Comparison of ENCODE assay signal across 8 cellular contexts in the genomic region with DNA sequence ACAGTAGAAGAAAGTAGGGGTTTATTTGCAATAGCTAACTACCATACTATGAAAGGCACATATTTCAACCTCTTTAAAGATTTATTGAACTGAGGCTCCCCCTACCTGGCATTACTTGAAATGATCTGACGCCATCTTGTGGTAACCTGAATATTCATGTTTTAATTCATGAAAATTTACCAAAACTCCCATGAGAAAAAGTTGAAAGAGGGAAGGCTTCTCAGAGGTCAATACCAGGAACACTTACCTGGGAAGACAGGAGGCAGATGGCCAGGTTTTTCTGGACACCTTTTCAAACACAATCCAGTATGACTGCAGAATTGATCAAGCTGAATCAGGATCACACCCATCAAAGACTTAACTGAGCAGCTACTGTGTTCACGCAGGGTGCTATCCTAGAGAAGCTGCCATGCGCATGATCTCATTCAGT. TPM values are rescaled to one million over a fixed set of nuclear protein-coding genes. Genes with fewer than 3 reads are reported as not detected.
DNase-seq lines count a peak whose midpoint lies in the region; ATAC-seq, FAIRE-seq and TF ChIP-seq lines count a peak whose summit lies in the region.

No MANE protein-coding gene starts in this region.

- H4K8ac ChIP-seq in mesendoderm (ENCODE audit: low read depth, low read length) = no peak overlapping the region

- H4K5ac ChIP-seq in mesendoderm (ENCODE audit: low read length) = no peak overlapping the region

- H3K4ac ChIP-seq in mesendoderm (ENCODE audit: low read depth, low read length) = no peak overlapping the region

- H3K23ac ChIP-seq in mesendoderm (ENCODE audit: low read length) = no peak overlapping the region

- peak; percentile 69 for TF ChIP-seq CTCF in GM13977 (IDR thresholded peaks at IDR 0.05; ENCODE audit: extremely low read depth, insufficient read depth, missing control alignments)
- peak; percentile 61 for TF ChIP-seq CTCF in bronchial epithelial cell (IDR thresholded peaks at IDR 0.05; ENCODE audit: insufficient read depth, low read length, severe bottlenecking)

- no CpG with 5 or more reads among the region's 3 CpGs for WGBS in mesendoderm (ENCODE audit: extremely low coverage, insufficient coverage, low lambda C conversion rate)

- H3K18ac ChIP-seq in mesendoderm (ENCODE audit: low read length) = no peak overlapping the region

- H3K9ac ChIP-seq in mesendoderm (ENCODE audit: low read length) = no peak overlapping the region

- no peaks in the 10 kb centered on the region for H3K27me3 ChIP-seq in bronchial epithelial cell (ENCODE audit: control insufficient read depth, insufficient read depth, low read length)
- no peaks in the 10 kb centered on the region for H3K27me3 ChIP-seq in mesendoderm (ENCODE audit: insufficient read depth, low read length, poor library complexity)

- DNase-seq in AG08395 (ENCODE audit: low spot score) = peak; percentile 36
- DNase-seq in GM13977 (ENCODE audit: low spot score) = peak; percentile 30
- DNase-seq in NCI-H748 (lab: John Stamatoyannopoulos, UW; ENCODE audit: unreplicated experiment) = peak; percentile 58
- DNase-seq in bronchial epithelial cell (ENCODE audit: low read depth) = peak; percentile 56
- peak; percentile 61 for DNase-seq in mesendoderm
- DNase-seq in activated T-cell treated with anti-CD3 and anti-CD28 coated beads for 4 hours = no peak

- H3K27ac ChIP-seq in mesendoderm (ENCODE audit: low read depth, low read length) = no peak overlapping the region

- H3K4me1 ChIP-seq in mesendoderm (ENCODE audit: control insufficient read depth, low read depth, low read length) = no peaks in the 10 kb centered on the region

- H3K4me3 ChIP-seq in bronchial epithelial cell (ENCODE audit: low read depth, low read length) = no peak overlapping the region
- no peak overlapping the region for H3K4me3 ChIP-seq in mesendoderm (ENCODE audit: low read length)

- H3K79me2 ChIP-seq in mesendoderm (ENCODE audit: control insufficient read depth, insufficient read depth, low read length) = no peaks in the 10 kb centered on the region

- in situ Hi-C loops in GM13977 (cut with MboI; ENCODE audit: low pct_unique_long_range_greater_than_20kb, low sequenced_read_pairs, unreplicated experiment) = no loop called here

- no peak overlapping the region for H2AK5ac ChIP-seq in mesendoderm (ENCODE audit: low read length)

- H3K56ac ChIP-seq in mesendoderm (ENCODE audit: low read length) = no peak overlapping the region

- H3K36me3 ChIP-seq in bronchial epithelial cell (ENCODE audit: control insufficient read depth, insufficient read depth, low read length) (no peaks in the 10 kb centered on the region), mesendoderm (ENCODE audit: control insufficient read depth, insufficient read depth, low read length) (no peaks in the 10 kb centered on the region)

- H2BK5ac ChIP-seq in mesendoderm (ENCODE audit: low read length) = no peak overlapping the region

- H2BK15ac ChIP-seq in mesendoderm (replicated peaks; ENCODE audit: low read depth) = no peak overlapping the region

- H3K79me1 ChIP-seq in mesendoderm (ENCODE audit: low read length) = no peaks in the 10 kb centered on the region

- ATAC-seq in HG03095 (IDR thresholded peaks at IDR 0.05; ENCODE audit: unreplicated experiment) = peak; percentile 55
- no peak for ATAC-seq in HG03439 (IDR thresholded peaks at IDR 0.05; ENCODE audit: unreplicated experiment)

- no peak for FAIRE-seq in bronchial epithelial cell (lab: Jason Lieb, UNC)

- no peak overlapping the region for H3K4me2 ChIP-seq in mesendoderm (ENCODE audit: low read length)

- H2BK120ac ChIP-seq in mesendoderm (ENCODE audit: low read depth, low read length) = no peak overlapping the region

RNA-seq across cellular contexts. Expression of a gene that starts 9.4 kb away (rescaled TPM):
- total RNA-seq in bronchial epithelial cell = 12.4 and 14.8 TPM in 2 replicates
- polyA plus RNA-seq in mesendoderm (2013, experiment 1 of 2) = 4.7 TPM
- 4.5 TPM for polyA plus RNA-seq in mesendoderm (2013, experiment 2 of 2)

RNA-seq across cellular contexts. Expression of a gene that starts 47.0 kb away (rescaled TPM):
- total RNA-seq in bronchial epithelial cell = not detected in 2 replicates
- 0.01 TPM for polyA plus RNA-seq in mesendoderm (2013, experiment 1 of 2)
- polyA plus RNA-seq in mesendoderm (2013, experiment 2 of 2) = not detected
